In the genomic region with DNA sequence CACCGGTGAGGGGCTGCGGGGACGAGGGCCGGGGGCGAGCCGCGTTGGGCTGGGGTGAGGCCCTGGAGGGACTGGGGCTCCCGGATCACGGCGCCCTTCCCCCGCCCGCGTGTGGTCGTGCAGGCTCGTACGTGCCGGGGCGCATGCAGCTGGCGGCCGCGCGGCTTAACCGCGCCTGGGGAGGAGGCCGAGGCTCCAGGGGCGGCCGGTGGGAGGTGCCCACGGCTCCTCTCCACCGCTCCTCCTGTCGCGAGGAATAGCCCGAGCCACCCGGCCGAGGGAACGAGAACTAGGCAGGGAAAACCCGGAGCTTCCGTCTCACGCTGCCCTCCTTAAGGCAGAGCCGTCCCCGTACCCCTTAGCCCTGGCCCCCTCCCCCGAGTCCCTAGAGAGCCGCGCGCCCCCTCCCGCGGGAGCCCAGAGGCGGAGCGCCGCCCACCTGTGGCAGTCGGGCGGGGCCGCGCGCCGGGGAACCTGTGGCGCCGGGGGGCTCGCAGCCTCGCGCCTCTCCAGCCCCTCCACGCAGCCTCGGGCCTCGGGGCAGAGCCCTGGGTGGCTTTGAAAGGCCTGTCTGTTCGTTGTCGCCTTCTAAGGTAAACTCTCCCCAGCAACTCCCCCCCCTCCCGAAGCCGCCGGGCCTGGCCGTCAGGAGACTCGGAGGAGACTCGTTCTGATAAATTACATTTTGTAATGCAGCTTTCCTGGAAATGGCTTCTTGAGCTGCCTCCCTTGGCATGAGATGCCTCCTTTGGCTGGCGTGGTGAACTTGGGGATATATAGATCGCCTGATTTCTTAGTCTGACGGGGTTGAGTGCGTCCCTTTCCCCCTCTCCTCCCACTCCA, we compare ENCODE assay signal across 1 cellular context.
TF ChIP-seq lines count a peak whose summit lies in the region.

No MANE protein-coding gene starts in this region.

TF ChIP-seq in H1, 55 proteins besides CTCF, POLR2A, EP300 and RAD21:
- TF ChIP-seq CHD2 (IDR thresholded peaks at IDR 0.05; ENCODE audit: low read length): peak; percentile 56; the same call in 1 of the 2 replicates
- peak; percentile 17; the same call in 1 of the 2 replicates for TF ChIP-seq E2F6 (IDR thresholded peaks at IDR 0.05)
- TF ChIP-seq ASH2L (IDR thresholded peaks at IDR 0.05; ENCODE audit: low read length): no peak
- peak; percentile 32; the same call in 1 of the 2 replicates for TF ChIP-seq SRF (IDR thresholded peaks at IDR 0.05; ENCODE audit: low read depth, low read length)
- no peak for TF ChIP-seq CBX5 (IDR thresholded peaks at IDR 0.05; ENCODE audit: low read depth, low read length)
- TF ChIP-seq RBBP5 (IDR thresholded peaks at IDR 0.05; ENCODE audit: borderline replicate concordance, low read depth, low read length): peak; percentile 49; the same call in 1 of the 2 replicates
- TF ChIP-seq SIX5 (IDR thresholded peaks at IDR 0.05; ENCODE audit: low read depth, low read length): no peak
- no peak for TF ChIP-seq HDAC6 (IDR thresholded peaks at IDR 0.05; ENCODE audit: low read depth, low read length)
- TF ChIP-seq RXRA (IDR thresholded peaks at IDR 0.05; ENCODE audit: insufficient read depth, low read depth, low read length): no peak
- 0 out of 2 replicates have a peak, but pooled peaks have one; percentile 31 for TF ChIP-seq SUZ12 (IDR thresholded peaks at IDR 0.05; ENCODE audit: low read length)
- TF ChIP-seq KDM4A (IDR thresholded peaks at IDR 0.05; ENCODE audit: low read depth, low read length, severe bottlenecking): no peak
- no peak for TF ChIP-seq MAFK (IDR thresholded peaks at IDR 0.05; ENCODE audit: low read depth, low read length)
- peak; percentile 73 for TF ChIP-seq MAX (IDR thresholded peaks at IDR 0.05)
- no peak for TF ChIP-seq SP2 (IDR thresholded peaks at IDR 0.05; ENCODE audit: low read length)
- TF ChIP-seq TAF1 (IDR thresholded peaks at IDR 0.05; ENCODE audit: low read depth, low read length): peak; percentile 33; the same call in 1 of the 2 replicates
- TF ChIP-seq YY1 (IDR thresholded peaks at IDR 0.05; ENCODE audit: low read depth, low read length): peak; percentile 59; the same call in 1 of the 2 replicates
- peak; percentile 45 for TF ChIP-seq PHF8 (conservative IDR thresholded peaks at IDR 0.05; ENCODE audit: low read depth, low read length)
- no peak for TF ChIP-seq NANOG (IDR thresholded peaks at IDR 0.05; ENCODE audit: insufficient read depth, low read depth, low read length, poor library complexity, severe bottlenecking)
- TF ChIP-seq SAP30 (IDR thresholded peaks at IDR 0.05; ENCODE audit: insufficient read depth, insufficient replicate concordance, low read length): peak; percentile 28
